In genomic region chr9:105129731-105130130, GRCh38 we compare ENCODE assay signal across 20 cellular contexts.
DNase-seq lines count a peak whose midpoint lies in the region; ATAC-seq and TF ChIP-seq lines count a peak whose summit lies in the region.
"Had no signal": no experiment of that assay in that cellular context is flagged by ENCODE, and none has a peak within 500 bp of the region (broad histone marks: within the 10 kb centered on the region; RNA-seq: fewer than 3 reads in every experiment).

No MANE protein-coding gene starts in this region.

- peaks cover 73% of the 10 kb centered on the region for H3K4me1 Mint-ChIP-seq in CD4-positive, alpha-beta T cell (ENCODE audit: low read depth)
- peaks cover 53% of the 10 kb centered on the region for H3K4me1 Mint-ChIP-seq in endothelial cell (ENCODE audit: unreplicated experiment)
- H3K4me1 Mint-ChIP-seq in activated CD8-positive, alpha-beta T cell treated with anti-CD3 and anti-CD28 coated beads, Interleukin-2, amount 10 ng/mL, durations not matched to agents 7 days and 5 days (ENCODE audit: low read depth): peaks cover 36% of the 10 kb centered on the region

- H3K4me3 Mint-ChIP-seq in CD4-positive, alpha-beta T cell: no peak overlapping the region
- peak overlapping the region; percentile 29 for H3K4me3 Mint-ChIP-seq in endothelial cell (ENCODE audit: unreplicated experiment)
- H3K4me3 Mint-ChIP-seq in activated CD8-positive, alpha-beta T cell treated with anti-CD3 and anti-CD28 coated beads, Interleukin-2, amount 10 ng/mL, durations not matched to agents 7 days and 5 days: no peak overlapping the region
- H3K4me3 Mint-ChIP-seq: CD14-positive monocyte had no signal

- H3K9me3 ChIP-seq in BLaER1 (no peaks in the 10 kb centered on the region), KOPT-K1 (ENCODE audit: insufficient read depth, low read length, poor library complexity, severe bottlenecking) (no peaks in the 10 kb centered on the region)
- H3K9me3 ChIP-seq in CD4-positive, alpha-beta T cell (ENCODE audit: control insufficient read depth, low read length): no peaks in the 10 kb centered on the region
- H3K9me3 ChIP-seq: HAP-1 had no signal

- H3K27me3 Mint-ChIP-seq in CD4-positive, alpha-beta T cell: no peaks in the 10 kb centered on the region
- peaks cover 12% of the 10 kb centered on the region for H3K27me3 Mint-ChIP-seq in endothelial cell (ENCODE audit: unreplicated experiment)
- H3K27me3 Mint-ChIP-seq in activated CD8-positive, alpha-beta T cell treated with anti-CD3 and anti-CD28 coated beads, Interleukin-2, amount 10 ng/mL, durations not matched to agents 7 days and 5 days (ENCODE audit: low read depth): peaks cover 30% of the 10 kb centered on the region

- intact Hi-C loops in CD4-positive, alpha-beta T cell (cut with DNase I, micrococcal nuclease): loop anchor here (2.0 to 5.0 kb wide), 9 partner anchors 19 to 203 kb away; partner anchors contain the start of genes ABCA1 (in 1 of the 2) and SLC44A1 (in 1 of the 2)

- POLR2A ChIA-PET in CD4-positive, alpha-beta T cell (lab: Charles Lee): interaction anchor here (0.7 to 2.9 kb wide), 3 partner anchors 10 to 276 kb away, joined by 3 to 8 read pairs (median 4); no protein-coding TSS in a partner anchor
- POLR2A ChIA-PET in activated CD8-positive, alpha-beta T cell treated with anti-CD3 and anti-CD28 coated beads, Interleukin-2, amount 10 ng/mL, durations not matched to agents 7 days and 5 days (lab: Charles Lee): no interaction called here

- TF ChIP-seq CTCF in CD4-positive, alpha-beta T cell (IDR thresholded peaks at IDR 0.05): no peak
- TF ChIP-seq CTCF in endothelial cell (IDR thresholded peaks at IDR 0.05; ENCODE audit: unreplicated experiment): no peak

- H3K36me3 ChIP-seq in BLaER1 (no peaks in the 10 kb centered on the region), KOPT-K1 (ENCODE audit: insufficient read depth, low read length) (no peaks in the 10 kb centered on the region)
- H3K36me3 ChIP-seq: HAP-1 had no signal

- H3K4me3 ChIP-seq in BLaER1: no peak overlapping the region
- H3K4me3 ChIP-seq: HAP-1, K562 had no signal

- no peaks in the 10 kb centered on the region for H4K20me1 ChIP-seq in BLaER1

- H3K27me3 ChIP-seq in BLaER1: no peaks in the 10 kb centered on the region
- H3K27me3 ChIP-seq in CD4-positive, alpha-beta T cell (ENCODE audit: control insufficient read depth, insufficient read depth, low read length): no peaks in the 10 kb centered on the region

- H3K4me2 ChIP-seq in BLaER1: peak overlapping the region; percentile 86; the same call in 1 of the 2 replicates

- CTCF ChIA-PET in CD4-positive, alpha-beta T cell (lab: Charles Lee): interaction anchor here (1.0 kb wide), 1 partner anchor 266 kb away, joined by 3 read pairs; no protein-coding TSS in a partner anchor
- CTCF ChIA-PET in activated CD8-positive, alpha-beta T cell treated with anti-CD3 and anti-CD28 coated beads, Interleukin-2, amount 10 ng/mL, durations not matched to agents 7 days and 5 days (lab: Charles Lee): no interaction called here

- H3K36me3 Mint-ChIP-seq in CD4-positive, alpha-beta T cell (ENCODE audit: low read depth): no peaks in the 10 kb centered on the region
- peaks cover 6% of the 10 kb centered on the region for H3K36me3 Mint-ChIP-seq in endothelial cell (ENCODE audit: low read depth, unreplicated experiment)
- H3K36me3 Mint-ChIP-seq in activated CD8-positive, alpha-beta T cell treated with anti-CD3 and anti-CD28 coated beads, Interleukin-2, amount 10 ng/mL, durations not matched to agents 7 days and 5 days (ENCODE audit: low read depth): no peaks in the 10 kb centered on the region
- H3K36me3 Mint-ChIP-seq: CD14-positive monocyte; CD8-positive, alpha-beta memory T cell had no signal

- DNase-seq in CD4-positive, alpha-beta T cell: no peak
- DNase-seq in endothelial cell (ENCODE audit: low spot score) (no peak), RKO (ENCODE audit: low spot score) (no peak), NCI-H2029 treated with DMSO at 0.1 percent for 48 hours (lab: John Stamatoyannopoulos, UW) (no peak)
- no peak for DNase-seq in activated CD8-positive, alpha-beta memory T cell treated with anti-CD3 and anti-CD28 coated beads, Interleukin-2, amount 50 U/mL, for 48 hours
- DNase-seq in activated CD8-positive, alpha-beta T cell treated with anti-CD3 and anti-CD28 coated beads, Interleukin-2, amount 10 ng/mL, durations not matched to agents 7 days and 5 days: no peak
- DNase-seq: ACHN; AML-193; CD8-positive, alpha-beta memory T cell; COR-L47; DMS 273 treated with DMSO at 0.1 percent for 48 hours; DMS53; DND-41; EL had no signal

- H3K9ac ChIP-seq in BLaER1: no peak overlapping the region

- peak overlapping the region; percentile 73 for H3K27ac Mint-ChIP-seq in CD4-positive, alpha-beta T cell
- peak overlapping the region; percentile 98 for H3K27ac Mint-ChIP-seq in endothelial cell (ENCODE audit: unreplicated experiment)
- no peak overlapping the region for H3K27ac Mint-ChIP-seq in activated CD8-positive, alpha-beta T cell treated with anti-CD3 and anti-CD28 coated beads, Interleukin-2, amount 10 ng/mL, durations not matched to agents 7 days and 5 days

- H3K27ac ChIP-seq in BLaER1: no peak overlapping the region
- no peak overlapping the region for H3K27ac ChIP-seq in CD4-positive, alpha-beta T cell (ENCODE audit: low read depth, low read length)
- peak overlapping the region; percentile 83 for H3K27ac ChIP-seq in KOPT-K1 (ENCODE audit: low read depth, low read length, poor library complexity, severe bottlenecking)
- H3K27ac ChIP-seq: HL-60 had no signal

- no peak for ATAC-seq in CD4-positive, alpha-beta T cell (ENCODE audit: poor library complexity)
- no peak for ATAC-seq in activated CD8-positive, alpha-beta T cell treated with anti-CD3 and anti-CD28 coated beads, Interleukin-2, amount 10 ng/mL, durations not matched to agents 7 days and 5 days
- ATAC-seq: K562 had no signal

- peaks cover 48% of the 10 kb centered on the region for H3K4me1 ChIP-seq in BLaER1
- H3K4me1 ChIP-seq: HAP-1 had no signal

- H3K9me3 Mint-ChIP-seq in CD4-positive, alpha-beta T cell: no peaks in the 10 kb centered on the region
- no peaks in the 10 kb centered on the region for H3K9me3 Mint-ChIP-seq in endothelial cell (ENCODE audit: unreplicated experiment)
- no peaks in the 10 kb centered on the region for H3K9me3 Mint-ChIP-seq in activated CD8-positive, alpha-beta T cell treated with anti-CD3 and anti-CD28 coated beads, Interleukin-2, amount 10 ng/mL, durations not matched to agents 7 days and 5 days (ENCODE audit: insufficient read depth)
- H3K9me3 Mint-ChIP-seq: CD8-positive, alpha-beta memory T cell had no signal
